In genomic region chr6:163764565-163764964, GRCh38 we compare ENCODE assay signal across 1 cellular context.
TF ChIP-seq lines count a peak whose summit lies in the region.

No MANE protein-coding gene starts in this region.

TF ChIP-seq in GM23338, 12 proteins besides CTCF, POLR2A, EP300 and RAD21 (continued from another document):
- no peak for TF ChIP-seq ZNF462 (CRISPR knock-in tag; IDR thresholded peaks at IDR 0.05)
